In the genomic region with DNA sequence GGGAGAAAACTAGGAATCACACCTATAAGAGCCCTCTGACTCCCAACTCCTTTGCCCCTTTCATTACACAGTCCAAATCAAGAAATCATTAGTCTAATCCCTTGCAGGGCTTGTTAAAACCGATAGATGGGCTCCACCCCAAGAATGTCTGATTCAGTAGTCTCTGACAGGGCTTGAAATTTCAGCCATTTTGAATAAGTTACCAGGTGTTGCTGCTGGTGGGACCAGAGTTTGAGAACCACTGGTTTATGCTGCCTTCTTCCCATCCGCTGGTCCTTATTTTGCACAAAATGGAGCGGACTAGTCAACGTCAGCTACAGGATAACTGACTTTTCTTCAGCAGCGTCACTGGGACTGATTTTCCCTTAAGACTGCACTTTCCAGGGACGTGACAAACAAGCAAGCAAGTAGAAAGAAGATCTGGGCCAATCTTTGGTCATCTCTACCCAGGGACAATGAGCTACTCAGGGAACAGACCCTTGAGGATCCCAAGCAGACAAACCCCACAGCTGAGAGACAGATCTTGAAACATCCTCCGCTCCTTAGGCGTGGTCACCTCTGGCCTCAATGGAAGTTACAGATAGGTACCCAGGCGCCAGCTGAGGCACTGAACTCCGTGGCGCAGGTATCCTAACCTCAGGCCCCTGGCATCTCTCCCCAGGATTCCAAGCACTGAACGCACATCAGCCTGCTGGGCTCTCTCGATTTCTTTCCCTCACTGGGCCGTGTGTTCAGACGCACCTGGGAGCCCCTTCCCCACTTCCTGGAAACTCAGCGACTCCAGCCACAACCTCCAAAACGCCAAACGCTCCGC, we compare ENCODE assay signal across 8 cellular contexts. TPM values are rescaled to one million over a fixed set of nuclear protein-coding genes. Genes with fewer than 3 reads are reported as not detected.
DNase-seq lines count a peak whose midpoint lies in the region; ATAC-seq and TF ChIP-seq lines count a peak whose summit lies in the region.

No MANE protein-coding gene starts in this region.

- H3K9me3 ChIP-seq in ES-I3 (ENCODE audit: control insufficient read depth, insufficient read depth, low read length) (no peaks in the 10 kb centered on the region), esophagus squamous epithelium (no peaks in the 10 kb centered on the region), psoas muscle (no peaks in the 10 kb centered on the region)

- DNase-seq in RKO (ENCODE audit: low spot score), result peak; percentile 22
- no peak for DNase-seq in esophagus squamous epithelium (lab: John Stamatoyannopoulos, UW)
- DNase-seq in psoas muscle, result no peak
- DNase-seq in D341Med (ENCODE audit: low spot score), result no peak
- no peak for DNase-seq in HCEC 1CT
- DNase-seq in NK-92 treated with Interleukin-12 subunit alpha and Interleukin-12 subunit beta, amount 100 ng/mL, for 24 hours (lab: John Stamatoyannopoulos, UW), result no peak

- H3K27ac ChIP-seq in esophagus squamous epithelium, result peak overlapping the region; percentile 96 to 98 (median 98)
- H3K27ac ChIP-seq in psoas muscle, result peak overlapping the region; percentile 97

- H3K4me3 ChIP-seq in esophagus squamous epithelium, result peak overlapping the region; percentile 87 to 100 (median 92)
- H3K4me3 ChIP-seq in psoas muscle, result peak overlapping the region; percentile 95

- H3K4me1 ChIP-seq in ES-I3 (ENCODE audit: insufficient read depth, low read length) (peaks cover 12% of the 10 kb centered on the region), esophagus squamous epithelium (peaks cover 17 to 73% (median 47%) of the 10 kb centered on the region in 3 donors), psoas muscle (peaks cover 33% of the 10 kb centered on the region)

- H3K27me3 ChIP-seq in esophagus squamous epithelium (no peaks in the 10 kb centered on the region), psoas muscle (ENCODE audit: insufficient read depth in 3 of 3, low read length in 2 of 3) (no peaks in the 10 kb centered on the region)

- TF ChIP-seq CTCF in esophagus squamous epithelium (IDR thresholded peaks at IDR 0.05) (no peak), psoas muscle (IDR thresholded peaks at IDR 0.05) (no peak)

- intact Hi-C loops in esophagus squamous epithelium (cut with DNase I) (no loop called here), psoas muscle (cut with DNase I) (loop anchor here (5.0 kb wide), 2 partner anchors 39 to 44 kb away; no protein-coding TSS in a partner anchor)

- peak overlapping the region; percentile 100 for H3K9ac ChIP-seq in ES-I3 (ENCODE audit: low read depth, low read length)

- ATAC-seq in psoas muscle (no peak), HG02870 (IDR thresholded peaks at IDR 0.05; ENCODE audit: unreplicated experiment) (no peak)

- no peak for TF ChIP-seq POLR2A in esophagus squamous epithelium (IDR thresholded peaks at IDR 0.05)

- WGBS in esophagus squamous epithelium, 2 donors, result 15 to 17% methylated on average over 14 to 17 of the region's 19 CpGs
- 12 to 16% (median 16%) methylated on average over 19 of the region's 19 CpGs for WGBS in psoas muscle, 3 donors

- H3K36me3 ChIP-seq in ES-I3 (ENCODE audit: insufficient read depth, low read length) (no peaks in the 10 kb centered on the region; the same call in 1 of the 2 replicates), esophagus squamous epithelium (peaks cover 0 to 24% (median 0%) of the 10 kb centered on the region in 3 donors), psoas muscle (ENCODE audit: insufficient read depth in 1 of 2, low read depth in 1 of 2) (peaks cover 0 to 18% of the 10 kb centered on the region in 2 donors)

RNA-seq across cellular contexts. Expression of a gene that starts 0.9 kb away (rescaled TPM):
- 10 to 100 TPM; 31.5 to 62.8 (median 46.5) TPM for total RNA-seq in esophagus squamous epithelium
- 10 to 100 TPM; 13.0 to 21.8 (median 17.9) TPM for total RNA-seq in psoas muscle
- polyA plus RNA-seq in psoas muscle, result 10 to 100 TPM in 2 of 3 donors, 1 to 10 TPM in 1; 7.4 to 16.0 (median 11.6) TPM

RNA-seq across cellular contexts. Expression of a gene that starts 1.2 kb away (rescaled TPM):
- total RNA-seq in esophagus squamous epithelium, result 10 to 100 TPM; 31.7 to 48.7 (median 37.6) TPM
- 10 to 100 TPM; 41.7 to 50.8 (median 46.3) TPM for total RNA-seq in psoas muscle
- polyA plus RNA-seq in psoas muscle, result 10 to 100 TPM; 13.5 to 45.0 (median 14.4) TPM
